In genomic region chr1:16521679-16522078, GRCh38 we compare ENCODE assay signal across 1 cellular context. TPM values are rescaled to one million over a fixed set of nuclear protein-coding genes. Genes with fewer than 3 reads are reported as not detected.
"Had no signal": no experiment of that assay in that cellular context is flagged by ENCODE, and none has a peak within 500 bp of the region (broad histone marks: within the 10 kb centered on the region; RNA-seq: fewer than 3 reads in every experiment).

No MANE protein-coding gene starts in this region.

RNA-seq across cellular contexts. Expression of gene RNU1-1, which starts 7.6 kb away (rescaled TPM):
- total RNA-seq: M059J had no signal
